ENCODE assay signal across 10 cellular contexts in genomic region chr10:5317547-5318107, GRCh38. TPM values are rescaled to one million over a fixed set of nuclear protein-coding genes. Genes with fewer than 3 reads are reported as not detected.
DNase-seq lines count a peak whose midpoint lies in the region; ATAC-seq and TF ChIP-seq lines count a peak whose summit lies in the region.
"Had no signal": no experiment of that assay in that cellular context is flagged by ENCODE, and none has a peak within 500 bp of the region (broad histone marks: within the 10 kb centered on the region; RNA-seq: fewer than 3 reads in every experiment).

No MANE protein-coding gene starts in this region.

- ATAC-seq in GM19324 (IDR thresholded peaks at IDR 0.05; ENCODE audit: low FRiP score, unreplicated experiment), result peak; percentile 53
- ATAC-seq in aorta (ENCODE audit: low FRiP score), result no peak
- no peak for ATAC-seq in WTC11

- no peaks in the 10 kb centered on the region; the same call in 1 of the 2 replicates for H3K27me3 Mint-ChIP-seq in WTC11 (ENCODE audit: low read depth)

- no peaks in the 10 kb centered on the region for H3K36me3 ChIP-seq in aorta (ENCODE audit: control insufficient read depth in 1 of 2, insufficient read depth in 2 of 2, low read length in 1 of 2)

- H3K9me3 ChIP-seq in aorta (ENCODE audit: control insufficient read depth, low read length), result no peaks in the 10 kb centered on the region

- peaks cover 26% of the 10 kb centered on the region for H3K9me3 Mint-ChIP-seq in WTC11

- no peak overlapping the region for H3K27ac ChIP-seq in aorta (ENCODE audit: low read depth in 1 of 2, low read length in 2 of 2)

- WGBS in aorta, 2 donors, result 45 to 48% methylated on average over 10 of the region's 10 CpGs

- no peak overlapping the region for H3K4me3 ChIP-seq in aorta (ENCODE audit: low read length in 2 of 2)

- CTCF ChIA-PET in WTC11 (lab: Charles Lee), result no interaction called here

- H3K27me3 ChIP-seq in aorta (ENCODE audit: control insufficient read depth in 1 of 2, insufficient read depth in 2 of 2, low read length in 1 of 2), result no peaks in the 10 kb centered on the region

- intact Hi-C loops in aorta (cut with DNase I), result no loop called here

- DNase-seq in NOMO-1 treated with DMSO at 0.1 percent for 48 hours (lab: John Stamatoyannopoulos, UW; ENCODE audit: unreplicated experiment), result peak; percentile 32
- DNase-seq in activated effector memory CD4-positive, alpha-beta T cell treated with Interleukin-2 at 50 U/mL for 16 hours, result peak; percentile 34
- DNase-seq in myocyte (ENCODE audit: low read depth), result peak; percentile 90
- DNase-seq in foreskin melanocyte, result no peak
- no peak for DNase-seq in hippocampal formation (lab: John Stamatoyannopoulos, UW)
- no peak for DNase-seq in aorta
- DNase-seq in WTC11 (ENCODE audit: low spot score), result no peak

- H3K27ac Mint-ChIP-seq in WTC11, result no peak overlapping the region
- H3K27ac Mint-ChIP-seq: IgD-negative memory B cell had no signal

- H3K4me1 Mint-ChIP-seq in WTC11, result no peaks in the 10 kb centered on the region

- H3K4me1 ChIP-seq in aorta (ENCODE audit: control insufficient read depth in 1 of 2, insufficient read depth in 2 of 2, low read length in 2 of 2), result no peaks in the 10 kb centered on the region

- TF ChIP-seq CTCF in WTC11 (IDR thresholded peaks at IDR 0.05), result no peak

- peaks cover 6% of the 10 kb centered on the region for H3K36me3 Mint-ChIP-seq in WTC11
- H3K36me3 Mint-ChIP-seq: IgD-negative memory B cell had no signal

- H3K4me3 Mint-ChIP-seq in WTC11, result no peak overlapping the region
- H3K4me3 Mint-ChIP-seq: neural crest cell had no signal

- POLR2A ChIA-PET in WTC11 (lab: Charles Lee), result no interaction called here

TF ChIP-seq in WTC11, 78 proteins besides CTCF, POLR2A, EP300 and RAD21 (continues in another document):
- no peak for TF ChIP-seq CDX4 (CRISPR knock-in tag; IDR thresholded peaks at IDR 0.05; ENCODE audit: borderline replicate concordance)
- TF ChIP-seq PREB (CRISPR knock-in tag; IDR thresholded peaks at IDR 0.05; ENCODE audit: borderline replicate concordance), result no peak
- TF ChIP-seq PRRX2 (CRISPR knock-in tag; IDR thresholded peaks at IDR 0.05), result no peak
- TF ChIP-seq E2F1 (CRISPR knock-in tag; IDR thresholded peaks at IDR 0.05), result no peak
- no peak for TF ChIP-seq ZBTB43 (CRISPR knock-in tag; IDR thresholded peaks at IDR 0.05)
- TF ChIP-seq USF2 (CRISPR knock-in tag; IDR thresholded peaks at IDR 0.05), result no peak
- TF ChIP-seq ELF4 (CRISPR knock-in tag; IDR thresholded peaks at IDR 0.05; ENCODE audit: low read depth), result no peak
- TF ChIP-seq ZSCAN18 (CRISPR knock-in tag; IDR thresholded peaks at IDR 0.05), result no peak
- no peak for TF ChIP-seq IRF2 (CRISPR knock-in tag; IDR thresholded peaks at IDR 0.05; ENCODE audit: borderline replicate concordance, low read depth)
- TF ChIP-seq ERG (CRISPR knock-in tag; IDR thresholded peaks at IDR 0.05), result no peak
- no peak for TF ChIP-seq NR2C2 (CRISPR knock-in tag; IDR thresholded peaks at IDR 0.05)
- TF ChIP-seq ATF3 (CRISPR knock-in tag; conservative IDR thresholded peaks at IDR 0.05), result no peak
- no peak for TF ChIP-seq TP53 (CRISPR knock-in tag; IDR thresholded peaks at IDR 0.05)
- TF ChIP-seq E2F5 (CRISPR knock-in tag; IDR thresholded peaks at IDR 0.05), result no peak
- no peak for TF ChIP-seq ZNF396 (CRISPR knock-in tag; IDR thresholded peaks at IDR 0.05; ENCODE audit: borderline replicate concordance)

RNA-seq across cellular contexts. Expression of gene UCN3, which starts 47.1 kb away (rescaled TPM):
- total RNA-seq in myocyte (not detected in 2 replicates), aorta (not detected), WTC11 (2021) (not detected in 3 replicates)
- polyA plus RNA-seq in myocyte (2012), result not detected
- polyA plus RNA-seq in aorta, result under 1 TPM in 1 of 2 donors, not detected in 1; 0.75 TPM
- total RNA-seq: neural crest cell had no signal
- polyA plus RNA-seq: IgD-negative memory B cell had no signal

Comparison
In these comparisons a context has a peak if more than half of its experiments do, and no peak if none do; other contexts are left out.
1. DNase-seq: peak in NOMO-1 treated with DMSO at 0.1 percent for 48 hours (single experiment), activated effector memory CD4-positive, alpha-beta T cell treated with Interleukin-2 at 50 U/mL for 16 hours (single experiment) and myocyte (single experiment); none in foreskin melanocyte (single experiment), hippocampal formation (0 of 2), aorta (0 of 2) and WTC11 (single experiment).